In the genomic region with DNA sequence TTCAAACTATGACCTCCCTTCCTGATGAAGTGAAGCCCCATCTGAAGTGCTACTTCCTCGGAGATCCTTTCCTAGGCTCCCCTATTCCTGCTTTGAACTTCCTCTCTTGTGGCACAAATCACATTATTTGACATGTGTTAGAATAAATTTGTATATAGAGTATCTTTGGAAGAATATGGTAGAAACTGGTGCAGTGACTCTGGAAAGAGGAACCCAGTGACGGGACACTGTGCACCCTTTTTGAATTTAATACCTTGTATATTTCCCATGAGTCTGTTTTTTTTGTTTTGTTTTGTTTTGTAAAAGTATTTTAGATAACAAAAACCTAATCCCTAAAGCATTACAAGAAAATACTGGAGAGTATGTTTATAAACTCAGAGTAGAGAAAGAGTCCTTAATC, we compare ENCODE assay signal across 17 cellular contexts.
DNase-seq lines count a peak whose midpoint lies in the region; ATAC-seq and TF ChIP-seq lines count a peak whose summit lies in the region.
"Had no signal": no experiment of that assay in that cellular context is flagged by ENCODE, and none has a peak within 500 bp of the region (broad histone marks: within the 10 kb centered on the region; RNA-seq: fewer than 3 reads in every experiment).

No MANE protein-coding gene starts in this region.

- H4K20me1 ChIP-seq in BLaER1: no peaks in the 10 kb centered on the region

- POLR2A ChIA-PET in CD4-positive, alpha-beta memory T cell (lab: Charles Lee; ENCODE audit: partially characterized antibody): no interaction called here
- POLR2A ChIA-PET in activated B cell treated with CpG ODN at 0.5 μM for 24 hours (lab: Charles Lee): no interaction called here

- H3K4me2 ChIP-seq in BLaER1: peak overlapping the region; percentile 83
- H3K4me2 ChIP-seq: KMS-11 had no signal

- H3K4me3 Mint-ChIP-seq in CD4-positive, alpha-beta memory T cell: no peak overlapping the region
- no peak overlapping the region for H3K4me3 Mint-ChIP-seq in activated B cell treated with CpG ODN at 0.5 μM for 24 hours
- H3K4me3 Mint-ChIP-seq in nephron progenitor cell: peak overlapping the region; percentile 12
- H3K4me3 Mint-ChIP-seq: activated CD4-positive, alpha-beta memory T cell treated with anti-CD3 and anti-CD28 coated beads, Interleukin-2, amount 10 ng/mL, durations not matched to agents 7 days and 5 days had no signal

- H3K4me1 Mint-ChIP-seq in CD4-positive, alpha-beta memory T cell: peaks cover 56 to 95% (median 66%) of the 10 kb centered on the region in 4 donors
- H3K4me1 Mint-ChIP-seq in activated B cell treated with CpG ODN at 0.5 μM for 24 hours (peaks cover 92% of the 10 kb centered on the region), nephron progenitor cell (peaks cover 88% of the 10 kb centered on the region)

- in situ Hi-C loops in GM13977 (cut with MboI; ENCODE audit: low pct_unique_long_range_greater_than_20kb, low sequenced_read_pairs, unreplicated experiment): loop anchor here (25.0 kb wide), 1 partner anchor 463 kb away; no protein-coding TSS in a partner anchor

- CTCF ChIA-PET in CD4-positive, alpha-beta memory T cell (lab: Charles Lee; ENCODE audit: partially characterized antibody): interaction anchor here (1.2 kb wide), 1 partner anchor 116 kb away, joined by 3 read pairs; no protein-coding TSS in a partner anchor
- CTCF ChIA-PET in activated B cell treated with CpG ODN at 0.5 μM for 24 hours (lab: Charles Lee): no interaction called here

- H3K27ac ChIP-seq in BLaER1: peak overlapping the region; percentile 86
- H3K27ac ChIP-seq in CD4-positive, alpha-beta memory T cell (ENCODE audit: low read depth, low read length): no peak overlapping the region
- H3K27ac ChIP-seq: KMS-11, ovary had no signal

- H3K36me3 Mint-ChIP-seq in CD4-positive, alpha-beta memory T cell: peaks cover 15 to 36% of the 10 kb centered on the region in 2 donors
- H3K36me3 Mint-ChIP-seq in activated B cell treated with CpG ODN at 0.5 μM for 24 hours (ENCODE audit: low read depth) (peaks cover 20% of the 10 kb centered on the region), nephron progenitor cell (ENCODE audit: low read depth) (peaks cover 5% of the 10 kb centered on the region)

- no peaks in the 10 kb centered on the region for H3K9me3 ChIP-seq in BLaER1
- H3K9me3 ChIP-seq in CD4-positive, alpha-beta memory T cell (ENCODE audit: control insufficient read depth in 1 of 2, low read length in 2 of 2): no peaks in the 10 kb centered on the region
- H3K9me3 ChIP-seq: heart left ventricle, ovary had no signal

- TF ChIP-seq CTCF in activated B cell treated with CpG ODN at 0.5 μM for 24 hours (IDR thresholded peaks at IDR 0.05) (no peak), nephron progenitor cell (IDR thresholded peaks at IDR 0.05) (no peak), GM13977 (IDR thresholded peaks at IDR 0.05; ENCODE audit: extremely low read depth, insufficient read depth, missing control alignments) (no peak)

- intact Hi-C loops in CD4-positive, alpha-beta memory T cell (cut with micrococcal nuclease): loop anchor here (5.0 kb wide), 1 partner anchor 33 kb away; no protein-coding TSS in a partner anchor
- intact Hi-C loops in activated B cell treated with CpG ODN at 0.5 μM for 24 hours (cut with micrococcal nuclease): no loop called here

- ATAC-seq in activated B cell treated with CpG ODN at 0.5 μM for 24 hours (ENCODE audit: low read depth): no peak
- ATAC-seq: heart left ventricle, right cardiac atrium had no signal

- H3K9ac ChIP-seq in BLaER1: no peak overlapping the region
- H3K9ac ChIP-seq: KMS-11 had no signal

- H3K27me3 Mint-ChIP-seq in CD4-positive, alpha-beta memory T cell: no peaks in the 10 kb centered on the region
- no peaks in the 10 kb centered on the region for H3K27me3 Mint-ChIP-seq in activated B cell treated with CpG ODN at 0.5 μM for 24 hours
- no peaks in the 10 kb centered on the region for H3K27me3 Mint-ChIP-seq in nephron progenitor cell (ENCODE audit: low read depth, poor library complexity)
- H3K27me3 Mint-ChIP-seq: activated CD4-positive, alpha-beta memory T cell treated with anti-CD3 and anti-CD28 coated beads, Interleukin-2, amount 10 ng/mL, durations not matched to agents 7 days and 5 days had no signal

- peaks cover 89% of the 10 kb centered on the region for H3K4me1 ChIP-seq in BLaER1
- H3K4me1 ChIP-seq in CD4-positive, alpha-beta memory T cell (ENCODE audit: insufficient read depth, low read length): peaks cover 56% of the 10 kb centered on the region

- H3K4me3 ChIP-seq in BLaER1: no peak overlapping the region
- no peak overlapping the region for H3K4me3 ChIP-seq in CD4-positive, alpha-beta memory T cell (ENCODE audit: low read length in 2 of 2)
- H3K4me3 ChIP-seq: heart left ventricle, ovary had no signal

- peaks cover 21% of the 10 kb centered on the region for H3K36me3 ChIP-seq in BLaER1
- H3K36me3 ChIP-seq in CD4-positive, alpha-beta memory T cell (ENCODE audit: insufficient read depth, low read length): peaks cover 15% of the 10 kb centered on the region
- H3K36me3 ChIP-seq: ovary had no signal

- H3K9me3 Mint-ChIP-seq in CD4-positive, alpha-beta memory T cell: no peaks in the 10 kb centered on the region
- H3K9me3 Mint-ChIP-seq in activated B cell treated with CpG ODN at 0.5 μM for 24 hours (no peaks in the 10 kb centered on the region), nephron progenitor cell (no peaks in the 10 kb centered on the region)
- H3K9me3 Mint-ChIP-seq: activated CD4-positive, alpha-beta memory T cell treated with anti-CD3 and anti-CD28 coated beads, Interleukin-2, amount 10 ng/mL, durations not matched to agents 7 days and 5 days had no signal

- DNase-seq in CD4-positive, alpha-beta memory T cell: no peak
- DNase-seq in activated B cell treated with CpG ODN at 0.5 μM for 24 hours: no peak
- DNase-seq in nephron progenitor cell: no peak
- DNase-seq in GM13977 (ENCODE audit: low spot score): no peak
- DNase-seq in pons (ENCODE audit: low spot score): no peak
- no peak for DNase-seq in cortex of kidney (lab: John Stamatoyannopoulos, UW)
- DNase-seq: activated CD4-positive, alpha-beta memory T cell treated with anti-CD3 and anti-CD28 coated beads, Interleukin-2, amount 10 ng/mL, durations not matched to agents 7 days and 5 days; activated naive CD4-positive, alpha-beta T cell treated with Interleukin-2 at 50 U/mL for 16 hours; heart left ventricle; mesendoderm; NCI-H524; ovary; right cardiac atrium; RPMI8226; stimulated activated CD4-positive, alpha-beta T cell treated with anti-CD3 and anti-CD28 coated beads, Interleukin-12 subunit alpha, Interleukin-12 subunit beta, amount 100 ng/mL, for 4 hours had no signal

- no peaks in the 10 kb centered on the region for H3K27me3 ChIP-seq in BLaER1
- no peaks in the 10 kb centered on the region for H3K27me3 ChIP-seq in CD4-positive, alpha-beta memory T cell (ENCODE audit: insufficient read depth, low read length)
- H3K27me3 ChIP-seq: heart left ventricle, ovary had no signal

- H3K27ac Mint-ChIP-seq in CD4-positive, alpha-beta memory T cell: peak overlapping the region in 4 of 7 donors; percentile 21 to 84 (median 44)
- H3K27ac Mint-ChIP-seq in activated B cell treated with CpG ODN at 0.5 μM for 24 hours (peak overlapping the region; percentile 19), nephron progenitor cell (no peak overlapping the region)
